8 cellular contexts compared by ENCODE assay signal in genomic region chr15:98177950-98178848, GRCh38.
A peak's percentile ranks its signal among the peaks of the same experiment; 100 is the strongest.
DNase-seq lines count a peak whose midpoint lies in the region; ATAC-seq and TF ChIP-seq lines count a peak whose summit lies in the region.

No MANE protein-coding gene starts in this region.

- ATAC-seq in GM19463 (IDR thresholded peaks at IDR 0.05; ENCODE audit: unreplicated experiment) (peak; percentile 83), left colon (peak; percentile 96)
- no peak for ATAC-seq in activated CD4-positive, CD25-positive, alpha-beta regulatory T cell treated with anti-CD3 and anti-CD28 coated beads, Interleukin-2, amount 50 U/mL, for 24 hours

- intact Hi-C loops in left colon (cut with DNase I, micrococcal nuclease) = loop anchor here in 1 of 2 donors (5.0 kb wide), 1 partner anchor 271 kb away; no protein-coding TSS in a partner anchor

- no peak overlapping the region for H3K9ac ChIP-seq in SK-N-MC (ENCODE audit: insufficient read length)

- peak; percentile 89 for TF ChIP-seq CTCF in LNCaP clone FGC (IDR thresholded peaks at IDR 0.05; ENCODE audit: control insufficient read depth, extremely low read depth, insufficient read depth)

- H3K4me3 ChIP-seq in LNCaP clone FGC (ENCODE audit: low read depth, low read length) (no peak overlapping the region), SK-N-MC (no peak overlapping the region)

- peak; percentile 1 for DNase-seq in DMS 273 treated with DMSO at 0.1 percent for 48 hours (lab: John Stamatoyannopoulos, UW)
- DNase-seq in LNCaP clone FGC (ENCODE audit: low read depth) = peak; percentile 46
- peak; percentile 3 for DNase-seq in SK-N-MC (ENCODE audit: low read depth, low spot score)
- DNase-seq in cerebellum (ENCODE audit: low spot score) = peak; percentile 17
- peak; percentile 18 to 25 for DNase-seq in left colon
- DNase-seq in superior temporal gyrus (ENCODE audit: extremely low spot score) = peak; percentile 81

- H3K36me3 ChIP-seq in SK-N-MC (ENCODE audit: insufficient read depth, low read length) = no peaks in the 10 kb centered on the region

- no peaks in the 10 kb centered on the region for H3K9me3 ChIP-seq in SK-N-MC (ENCODE audit: low read depth, low read length)

- H3K27ac ChIP-seq in SK-N-MC = no peak overlapping the region

Comparison
In these comparisons a context has a peak if more than half of its experiments do, and no peak if none do; other contexts are left out.
1. DNase-seq: peak in every context shown above with its lines; median percentile 81 in superior temporal gyrus; 46 in LNCaP clone FGC; 22 in left colon; 17 in cerebellum; 3 in SK-N-MC; 1 in DMS 273 treated with DMSO at 0.1 percent for 48 hours.
2. ATAC-seq: peak in GM19463 (single experiment) and left colon (single experiment); none in activated CD4-positive, CD25-positive, alpha-beta regulatory T cell treated with anti-CD3 and anti-CD28 coated beads, Interleukin-2, amount 50 U/mL, for 24 hours (0 of 2).